ENCODE assay signal across 12 cellular contexts in the genomic region with DNA sequence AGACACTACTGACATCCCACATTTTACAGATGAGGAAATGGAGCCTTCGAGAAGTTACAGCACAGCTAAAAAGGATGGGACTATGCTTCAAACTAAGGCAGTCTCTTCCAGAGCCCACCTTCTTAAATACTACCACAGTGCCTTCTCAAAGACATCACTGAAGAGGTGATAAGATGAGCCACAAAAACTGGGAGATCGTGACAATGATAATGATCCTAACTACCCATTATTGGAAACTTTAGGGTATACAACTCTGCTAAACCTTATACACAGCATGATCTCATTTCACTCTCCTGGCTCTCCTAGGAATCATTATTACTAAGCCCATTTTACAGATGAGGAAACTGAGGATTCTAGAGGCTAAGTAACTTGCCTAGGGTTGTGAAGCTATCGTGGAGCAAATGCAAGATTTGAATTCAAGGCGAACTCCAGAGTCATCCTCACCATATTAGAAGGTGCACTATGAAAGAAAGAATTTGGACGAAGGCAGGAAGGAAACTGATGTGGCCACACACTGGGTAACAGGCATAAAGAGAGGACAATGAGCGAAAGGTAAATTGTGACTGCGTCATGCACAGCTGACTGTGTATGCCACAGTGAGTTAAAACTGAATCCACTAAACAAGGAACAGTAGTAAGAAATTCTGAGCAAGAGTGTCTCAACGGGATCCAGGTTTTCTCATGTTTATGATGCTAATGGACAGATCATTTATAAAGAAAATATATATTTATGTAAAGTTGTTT.
"Had no signal": no experiment of that assay in that cellular context is flagged by ENCODE, and none has a peak within 500 bp of the region (broad histone marks: within the 10 kb centered on the region; RNA-seq: fewer than 3 reads in every experiment).

No MANE protein-coding gene starts in this region.

- H3K9me3 ChIP-seq: ascending aorta, prostate gland, thyroid gland had no signal

- H3K27me3 Mint-ChIP-seq: dendritic cell treated with granulocyte-macrophage colony-stimulating factor and Interleukin-4, amounts not matched to agents 40 ng/mL and 50 ng/mL, for 4 days had no signal

- H3K27ac Mint-ChIP-seq: dendritic cell treated with granulocyte-macrophage colony-stimulating factor and Interleukin-4, amounts not matched to agents 40 ng/mL and 50 ng/mL, for 4 days had no signal

- H3K36me3 ChIP-seq: ascending aorta, prostate gland, thyroid gland had no signal

- DNase-seq: activated effector memory CD4-positive, alpha-beta T cell treated with Interleukin-2 at 50 U/mL for 16 hours; foreskin melanocyte; mesenchymal stem cell; right cardiac atrium; thyroid gland had no signal

- H3K27me3 ChIP-seq: ascending aorta, thyroid gland had no signal

- H3K4me3 ChIP-seq: ascending aorta, prostate gland, smooth muscle cell, thyroid gland had no signal

- ATAC-seq: right cardiac atrium had no signal

- H3K4me1 ChIP-seq: prostate gland had no signal

- H3K4me2 ChIP-seq: smooth muscle cell had no signal

- H3K27ac ChIP-seq: ascending aorta, epithelial cell of prostate, prostate gland, thyroid gland, VCaP had no signal

- H3K9me3 Mint-ChIP-seq: dendritic cell treated with granulocyte-macrophage colony-stimulating factor and Interleukin-4, amounts not matched to agents 40 ng/mL and 50 ng/mL, for 4 days had no signal

- H3K4me3 Mint-ChIP-seq: dendritic cell treated with granulocyte-macrophage colony-stimulating factor and Interleukin-4, amounts not matched to agents 40 ng/mL and 50 ng/mL, for 4 days had no signal

- FAIRE-seq: bronchial epithelial cell had no signal
